8 cellular contexts compared by ENCODE assay signal in genomic region chr22:43015677-43016042, GRCh38. TPM values are rescaled to one million over a fixed set of nuclear protein-coding genes. Genes with fewer than 3 reads are reported as not detected.
DNase-seq lines count a peak whose midpoint lies in the region; ATAC-seq and TF ChIP-seq lines count a peak whose summit lies in the region.

No MANE protein-coding gene starts in this region.

- H3K27ac ChIP-seq in HUES6 (ENCODE audit: low read depth, low read length) (no peak overlapping the region), muscle layer of duodenum (ENCODE audit: low read length) (peak overlapping the region; percentile 39)

- H3K36me3 Mint-ChIP-seq in chondrocyte (ENCODE audit: low read depth) = no peaks in the 10 kb centered on the region

- peaks cover 5% of the 10 kb centered on the region; the same call in 1 of the 2 replicates for H3K27me3 ChIP-seq in HUES6 (ENCODE audit: control insufficient read depth, insufficient read depth, low read length)
- H3K27me3 ChIP-seq in muscle layer of duodenum (ENCODE audit: low read depth, low read length) = no peaks in the 10 kb centered on the region

- H3K4me3 Mint-ChIP-seq in chondrocyte (ENCODE audit: unreplicated experiment) = peak overlapping the region; percentile 89

- H3K27ac Mint-ChIP-seq in chondrocyte (ENCODE audit: unreplicated experiment) = no peak overlapping the region

- H3K9me3 ChIP-seq in HUES6 (ENCODE audit: control insufficient read depth, insufficient read depth, low read depth, low read length) (no peaks in the 10 kb centered on the region), muscle layer of duodenum (ENCODE audit: control insufficient read depth in 1 of 2, low read length in 2 of 2) (no peaks in the 10 kb centered on the region)

- DNase-seq in AG09309 (ENCODE audit: low read depth) (no peak), chondrocyte (ENCODE audit: low spot score) (no peak), kidney glomerular epithelial cell (lab: John Stamatoyannopoulos, UW) (no peak), GM19238 (ENCODE audit: insufficient read length, low spot score) (no peak)

- ATAC-seq in GM18868 (IDR thresholded peaks at IDR 0.05; ENCODE audit: unreplicated experiment) (no peak), HG02763 (IDR thresholded peaks at IDR 0.05; ENCODE audit: unreplicated experiment) (no peak)

- TF ChIP-seq CTCF in AG09309 (IDR thresholded peaks at IDR 0.05; ENCODE audit: control insufficient read depth, insufficient read depth, low read depth, low read length, missing control alignments) (no peak), chondrocyte (IDR thresholded peaks at IDR 0.05) (no peak)

- H3K36me3 ChIP-seq in HUES6 (ENCODE audit: control insufficient read depth, insufficient read depth, low read length) = no peaks in the 10 kb centered on the region
- no peaks in the 10 kb centered on the region for H3K36me3 ChIP-seq in muscle layer of duodenum (ENCODE audit: control insufficient read depth in 1 of 2, insufficient read depth in 2 of 2, low read length in 2 of 2)

- H3K9ac ChIP-seq in HUES6 (ENCODE audit: low read length) = peak overlapping the region; percentile 13

- H3K4me3 ChIP-seq in AG09309 (ENCODE audit: control insufficient read depth, low read depth, low read length) (peak overlapping the region; percentile 65), HUES6 (ENCODE audit: low read depth, low read length) (peak overlapping the region; percentile 67), muscle layer of duodenum (ENCODE audit: low read depth in 1 of 2, low read length in 2 of 2) (peak overlapping the region; percentile 76 to 87)

- H3K9me3 Mint-ChIP-seq in chondrocyte (ENCODE audit: low read depth) = no peaks in the 10 kb centered on the region

- H3K27me3 Mint-ChIP-seq in chondrocyte (ENCODE audit: low read depth) = no peaks in the 10 kb centered on the region

- H3K4me1 ChIP-seq in HUES6 (ENCODE audit: control insufficient read depth, insufficient read depth, low read length) (peaks cover 22% of the 10 kb centered on the region), muscle layer of duodenum (ENCODE audit: control insufficient read depth in 1 of 2, insufficient read depth in 2 of 2, low read length in 2 of 2) (peaks cover 12 to 15% of the 10 kb centered on the region in 2 donors)

- peaks cover 30% of the 10 kb centered on the region for H3K4me1 Mint-ChIP-seq in chondrocyte (ENCODE audit: low read depth)

RNA-seq across cellular contexts. Expression of gene PACSIN2, which starts 0.7 kb away (rescaled TPM):
- total RNA-seq in chondrocyte = 58.9 to 93.4 TPM (median 82.1 TPM) in 3 replicates
